Comparison of ENCODE assay signal across 9 cellular contexts in the genomic region with DNA sequence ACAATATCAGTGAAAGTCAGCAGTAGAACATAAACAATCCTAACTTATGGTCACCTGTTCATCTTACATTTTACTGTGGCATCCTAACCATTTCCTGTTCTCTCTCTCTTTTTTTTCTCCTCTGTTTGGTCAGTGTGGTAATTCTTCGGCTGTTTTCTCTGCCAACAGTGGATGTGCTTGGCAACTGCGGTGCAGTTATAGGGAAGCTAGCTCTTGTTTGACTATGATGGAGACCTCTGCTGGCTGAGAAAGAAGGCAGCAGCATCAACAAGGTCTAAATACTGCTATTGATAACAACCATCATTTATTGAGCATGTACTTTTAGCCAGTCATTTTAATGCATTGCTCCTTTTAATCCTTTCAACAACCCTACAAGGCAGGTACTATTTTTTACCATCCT. TPM values are rescaled to one million over a fixed set of nuclear protein-coding genes. Genes with fewer than 3 reads are reported as not detected.
DNase-seq lines count a peak whose midpoint lies in the region; ATAC-seq and TF ChIP-seq lines count a peak whose summit lies in the region.
"Had no signal": no experiment of that assay in that cellular context is flagged by ENCODE, and none has a peak within 500 bp of the region (broad histone marks: within the 10 kb centered on the region; RNA-seq: fewer than 3 reads in every experiment).

No MANE protein-coding gene starts in this region.

- no peak overlapping the region for H3K27ac Mint-ChIP-seq in immature natural killer cell
- H3K27ac Mint-ChIP-seq: nephron had no signal

- H2BK15ac ChIP-seq in neuronal stem cell (ENCODE audit: low read length) = no peak overlapping the region

- H3K36me3 ChIP-seq in DOHH2 (ENCODE audit: control insufficient read depth, low read length) (no peaks in the 10 kb centered on the region), neuronal stem cell (replicated peaks in 1 of 2; ENCODE audit: control insufficient read depth in 2 of 2, insufficient read depth in 2 of 2, low read length in 2 of 2) (no peaks in the 10 kb centered on the region)

- H3K4me2 ChIP-seq in DOHH2 (ENCODE audit: low read length) = no peak overlapping the region
- no peak overlapping the region for H3K4me2 ChIP-seq in neuronal stem cell (ENCODE audit: insufficient read depth, low read length, poor library complexity, severe bottlenecking)

- H3K27me3 Mint-ChIP-seq in immature natural killer cell (ENCODE audit: low read depth in 3 of 3) = peaks cover 2 to 15% (median 11%) of the 10 kb centered on the region in 3 donors

- H3K4me1 Mint-ChIP-seq in immature natural killer cell = peaks cover 2 to 9% of the 10 kb centered on the region in 2 donors
- H3K4me1 Mint-ChIP-seq: nephron had no signal

- peak overlapping the region in 1 of 5 donors; percentile 36 for H3K4me3 Mint-ChIP-seq in immature natural killer cell
- H3K4me3 Mint-ChIP-seq: nephron had no signal

- no peak overlapping the region for H2AFZ ChIP-seq in neuronal stem cell (ENCODE audit: low read length)

- no CpG with 5 or more reads among the region's 2 CpGs for WGBS in neuronal stem cell (ENCODE audit: extremely low coverage in 2 of 2, insufficient read length in 2 of 2, insufficient replicate concordance in 1 of 2), 2 donors

- H2BK120ac ChIP-seq in neuronal stem cell (ENCODE audit: low read depth, low read length) = no peak overlapping the region

- no peaks in the 10 kb centered on the region for H4K20me1 ChIP-seq in DOHH2 (ENCODE audit: control insufficient read depth, insufficient read depth, low read depth, low read length)

- H3K4me1 ChIP-seq in DOHH2 (ENCODE audit: control insufficient read depth, low read length) (no peaks in the 10 kb centered on the region), neuronal stem cell (ENCODE audit: control insufficient read depth in 2 of 2, insufficient read depth in 1 of 2, low read depth in 1 of 2, low read length in 2 of 2) (no peaks in the 10 kb centered on the region)

- H3K14ac ChIP-seq in neuronal stem cell (ENCODE audit: low read length) = no peak overlapping the region

- no peak overlapping the region for H4K91ac ChIP-seq in neuronal stem cell (ENCODE audit: low read depth, low read length, poor library complexity)

- peak; percentile 58 for TF ChIP-seq CTCF in DOHH2 (IDR thresholded peaks at IDR 0.05; ENCODE audit: low read depth, low read length, poor library complexity, severe bottlenecking)

- no peaks in the 10 kb centered on the region for H3K79me2 ChIP-seq in DOHH2 (ENCODE audit: control insufficient read depth, low read length)

- no peaks in the 10 kb centered on the region for H3K9me3 ChIP-seq in DOHH2 (ENCODE audit: control insufficient read depth, insufficient read depth, low read length)
- H3K9me3 ChIP-seq in neuronal stem cell (replicated peaks in 1 of 2; ENCODE audit: control insufficient read depth in 2 of 2, insufficient read depth in 1 of 2, low read depth in 1 of 2, low read length in 2 of 2) = peaks cover 0 to 2% of the 10 kb centered on the region in 2 donors

- no peaks in the 10 kb centered on the region for H3K9me2 ChIP-seq in DOHH2 (replicated peaks; ENCODE audit: control insufficient read depth, low read length)

- H2AK5ac ChIP-seq in neuronal stem cell (ENCODE audit: low read depth, low read length) = no peak overlapping the region

- H3F3A ChIP-seq in DOHH2 (ENCODE audit: control insufficient read depth, insufficient read depth) = no peaks in the 10 kb centered on the region

- H4K8ac ChIP-seq in neuronal stem cell (ENCODE audit: low read depth, low read length) = no peak overlapping the region

- H2BK5ac ChIP-seq in neuronal stem cell (ENCODE audit: low read length) = no peak overlapping the region

- H3K9me3 Mint-ChIP-seq in immature natural killer cell = peaks cover 0 to 9% (median 0%) of the 10 kb centered on the region in 6 donors

- no peak overlapping the region for H3K18ac ChIP-seq in neuronal stem cell (ENCODE audit: low read length)

- peaks cover 0 to 4% (median 4%) of the 10 kb centered on the region in 3 donors for H3K36me3 Mint-ChIP-seq in immature natural killer cell

- H3K27ac ChIP-seq in DOHH2 (ENCODE audit: low read depth, low read length) = no peak overlapping the region
- no peak overlapping the region for H3K27ac ChIP-seq in neuronal stem cell (replicated peaks; ENCODE audit: low read length)

- no peak overlapping the region for H3K23ac ChIP-seq in neuronal stem cell (ENCODE audit: low read depth, low read length, poor library complexity)

- H3K4me3 ChIP-seq in DOHH2 (ENCODE audit: low read length) (no peak overlapping the region), neuronal stem cell (ENCODE audit: low read length in 2 of 2) (no peak overlapping the region)

- H3K27me3 ChIP-seq in DOHH2 (ENCODE audit: control insufficient read depth, low read length) (peaks cover 18% of the 10 kb centered on the region), neuronal stem cell (ENCODE audit: control insufficient read depth in 3 of 3, insufficient read depth in 3 of 3, low read depth in 1 of 3, low read length in 3 of 3) (no peaks in the 10 kb centered on the region)

- no peak overlapping the region for H3K9ac ChIP-seq in neuronal stem cell (ENCODE audit: low read depth, low read length, poor library complexity)

- no peak for ATAC-seq in HG03469 (IDR thresholded peaks at IDR 0.05; ENCODE audit: unreplicated experiment)

- DNase-seq in Kasumi-1 (lab: John Stamatoyannopoulos, UW) = peak; percentile 64 to 77
- DNase-seq in SKM-1 (lab: John Stamatoyannopoulos, UW; ENCODE audit: unreplicated experiment) = peak; percentile 25
- peak in 2 of 3 donors; percentile 4 to 23 for DNase-seq in immature natural killer cell
- no peak for DNase-seq in neuronal stem cell (ENCODE audit: low spot score)
- no peak for DNase-seq in effector CD8-positive, alpha-beta T cell (lab: John Stamatoyannopoulos, UW)
- no peak for DNase-seq in activated CD8-positive, alpha-beta memory T cell treated with anti-CD3 and anti-CD28 coated beads for 24 hours

- no peak overlapping the region for H2BK12ac ChIP-seq in neuronal stem cell (ENCODE audit: low read length)

- H3K79me1 ChIP-seq in neuronal stem cell (ENCODE audit: low read depth, low read length) = no peaks in the 10 kb centered on the region

- no peak overlapping the region for H3K4ac ChIP-seq in neuronal stem cell (ENCODE audit: low read length)

RNA-seq across cellular contexts. Expression of gene DRD3, which starts 0.7 kb away (rescaled TPM):
- under 1 TPM in 1 of 3 donors, not detected in 2; 0.20 TPM for polyA plus RNA-seq in immature natural killer cell
- polyA plus RNA-seq in neuronal stem cell (2013, experiment 1 of 2) = 0.03 TPM
- not detected for polyA plus RNA-seq in neuronal stem cell (2013, experiment 2 of 2)

RNA-seq across cellular contexts. Expression of gene ZNF80, which starts 57.8 kb away (rescaled TPM):
- polyA plus RNA-seq in immature natural killer cell = 1 to 10 TPM in 2 of 3 donors, under 1 TPM in 1; 0.81 to 2.0 (median 1.7) TPM
- not detected for polyA plus RNA-seq in neuronal stem cell (2013, experiment 1 of 2)
- polyA plus RNA-seq in neuronal stem cell (2013, experiment 2 of 2) = not detected

Comparison
In these comparisons a context has a peak if more than half of its experiments do, and no peak if none do; other contexts are left out.
1. DNase-seq: peak in Kasumi-1 (2 of 2), SKM-1 (single experiment) and immature natural killer cell (2 of 3); none in neuronal stem cell (single experiment), effector CD8-positive, alpha-beta T cell (single experiment) and activated CD8-positive, alpha-beta memory T cell treated with anti-CD3 and anti-CD28 coated beads for 24 hours (single experiment).